18 cellular contexts compared by ENCODE assay signal in genomic region chr9:98399950-98400683, GRCh38.
DNase-seq lines count a peak whose midpoint lies in the region; ATAC-seq, FAIRE-seq and TF ChIP-seq lines count a peak whose summit lies in the region.
"Had no signal": no experiment of that assay in that cellular context is flagged by ENCODE, and none has a peak within 500 bp of the region (broad histone marks: within the 10 kb centered on the region; RNA-seq: fewer than 3 reads in every experiment).

No MANE protein-coding gene starts in this region.

- H3K4me3 ChIP-seq in mammary epithelial cell (replicated peaks in 1 of 3; ENCODE audit: insufficient read depth in 1 of 3, low read depth in 2 of 3, low read length in 3 of 3) (no peak overlapping the region), breast epithelium (no peak overlapping the region), bronchial epithelial cell (ENCODE audit: low read depth, low read length) (no peak overlapping the region), fibroblast of the aortic adventitia (ENCODE audit: low read depth, low read length) (no peak overlapping the region), thyroid gland (replicated peaks in 1 of 3) (no peak overlapping the region)
- H3K4me3 ChIP-seq: BLaER1, GM23248, PC-9, SJSA1 had no signal

- H3K27ac ChIP-seq in mammary epithelial cell (ENCODE audit: insufficient read depth, low read depth, low read length), result no peak overlapping the region
- no peak overlapping the region for H3K27ac ChIP-seq in breast epithelium
- H3K27ac ChIP-seq in thyroid gland, result no peak overlapping the region
- H3K27ac ChIP-seq: 22Rv1, BLaER1, GM23248, PC-9, SJSA1 had no signal

- 77% methylated on average over 7 of the region's 8 CpGs for WGBS in mammary epithelial cell (ENCODE audit: low coverage, missing lambda C conversion rate)
- 91 to 95% methylated on average over 8 of the region's 8 CpGs for WGBS in thyroid gland, 2 donors

- H3K36me3 ChIP-seq in mammary epithelial cell (ENCODE audit: insufficient read depth, low read length) (no peaks in the 10 kb centered on the region), breast epithelium (no peaks in the 10 kb centered on the region), bronchial epithelial cell (ENCODE audit: control insufficient read depth, insufficient read depth, low read length) (no peaks in the 10 kb centered on the region), thyroid gland (no peaks in the 10 kb centered on the region)
- H3K36me3 ChIP-seq: BLaER1, SJSA1 had no signal

- H3K79me2 ChIP-seq in mammary epithelial cell (ENCODE audit: insufficient read depth, low read length), result no peaks in the 10 kb centered on the region

- dilution Hi-C loops in mammary epithelial cell (cut with HindIII; ENCODE audit: low sequenced_read_pairs), result no loop called here

- CTCF ChIA-PET in mammary epithelial cell (lab: Charles Lee; ENCODE audit: low non-redundant PET), result no interaction called here

- peak; percentile 17 for DNase-seq in mammary epithelial cell
- DNase-seq in breast epithelium (ENCODE audit: low spot score in 2 of 2), result no peak
- peak; percentile 53 for DNase-seq in bronchial epithelial cell (ENCODE audit: low read depth)
- DNase-seq in fibroblast of the aortic adventitia (ENCODE audit: low read depth), result no peak
- no peak for DNase-seq in activated gamma-delta T cell (lab: John Stamatoyannopoulos, UW)
- no peak for DNase-seq in thyroid gland
- DNase-seq: CD8-positive, alpha-beta T cell; DMS79 treated with DMSO at 0.1 percent for 48 hours; GM23248; NCI-H1436; NCI-H2029 treated with DMSO at 0.1 percent for 48 hours; NCI-H774; PC-9 had no signal

- in situ Hi-C loops in mammary epithelial cell (cut with MboI; ENCODE audit: low sequenced_read_pairs in 2 of 2), result no loop called here

- TF ChIP-seq CTCF in mammary epithelial cell (conservative IDR thresholded peaks at IDR 0.05 in 1 of 2, IDR thresholded peaks at IDR 0.05 in 1 of 2; ENCODE audit: extremely low read depth in 1 of 2, insufficient read depth in 1 of 2, low read depth in 1 of 2, low read length in 2 of 2) (no peak), breast epithelium (IDR thresholded peaks at IDR 0.05) (no peak), bronchial epithelial cell (IDR thresholded peaks at IDR 0.05; ENCODE audit: insufficient read depth, low read length, severe bottlenecking) (no peak), fibroblast of the aortic adventitia (IDR thresholded peaks at IDR 0.05; ENCODE audit: insufficient read depth, low read length) (peak; percentile 17), thyroid gland (IDR thresholded peaks at IDR 0.05) (no peak)

- H3K27me3 ChIP-seq in mammary epithelial cell (ENCODE audit: insufficient read depth, low read length), result no peaks in the 10 kb centered on the region
- H3K27me3 ChIP-seq in breast epithelium, result peaks cover 0 to 20% of the 10 kb centered on the region in 2 donors
- H3K27me3 ChIP-seq in bronchial epithelial cell (ENCODE audit: control insufficient read depth, insufficient read depth, low read length), result no peaks in the 10 kb centered on the region
- H3K27me3 ChIP-seq in thyroid gland, result no peaks in the 10 kb centered on the region
- H3K27me3 ChIP-seq: SJSA1 had no signal

- H3K4me1 ChIP-seq in mammary epithelial cell (ENCODE audit: insufficient read depth, low read length) (no peaks in the 10 kb centered on the region), breast epithelium (no peaks in the 10 kb centered on the region), thyroid gland (no peaks in the 10 kb centered on the region)
- H3K4me1 ChIP-seq: SJSA1 had no signal

- BruUV-seq in mammary epithelial cell (replicated peaks; lab: Mats Ljungman, UMichigan), result no TSS peak

- no peak overlapping the region for H3K9ac ChIP-seq in mammary epithelial cell (ENCODE audit: insufficient read depth, low read length)
- H3K9ac ChIP-seq: BLaER1, GM23248 had no signal

- no peak for FAIRE-seq in bronchial epithelial cell (lab: Jason Lieb, UNC)

- H2AFZ ChIP-seq in mammary epithelial cell (ENCODE audit: low read depth, low read length), result no peak overlapping the region
- H2AFZ ChIP-seq: GM23248, PC-9 had no signal

- no peaks in the 10 kb centered on the region for H4K20me1 ChIP-seq in mammary epithelial cell (ENCODE audit: insufficient read depth, low read length)
- H4K20me1 ChIP-seq: BLaER1 had no signal

- H3K4me2 ChIP-seq in mammary epithelial cell (ENCODE audit: insufficient read depth, low read depth, low read length), result no peak overlapping the region
- H3K4me2 ChIP-seq: BLaER1, PC-9 had no signal

- no peak for ATAC-seq in HG03460 (IDR thresholded peaks at IDR 0.05; ENCODE audit: unreplicated experiment)
- no peak for ATAC-seq in HG02571 (IDR thresholded peaks at IDR 0.05; ENCODE audit: unreplicated experiment)
- ATAC-seq: CD8-positive, alpha-beta T cell had no signal

- H3K9me3 ChIP-seq in mammary epithelial cell (replicated peaks; ENCODE audit: insufficient read depth, low read length), result no peaks in the 10 kb centered on the region
- no peaks in the 10 kb centered on the region for H3K9me3 ChIP-seq in breast epithelium
- no peaks in the 10 kb centered on the region for H3K9me3 ChIP-seq in thyroid gland
- H3K9me3 ChIP-seq: BLaER1, SJSA1 had no signal

- no peak for TF ChIP-seq POLR2A in breast epithelium (IDR thresholded peaks at IDR 0.05)
- no peak for TF ChIP-seq POLR2A in thyroid gland (IDR thresholded peaks at IDR 0.05)

- intact Hi-C loops in mammary epithelial cell (cut with micrococcal nuclease), result no loop called here
- intact Hi-C loops in breast epithelium (cut with DNase I; ENCODE audit: low total_unique reads), result no loop called here
- intact Hi-C loops in thyroid gland (cut with DNase I), result no loop called here

Comparison
In these comparisons a context has a peak if more than half of its experiments do, and no peak if none do; other contexts are left out.
1. DNase-seq: peak in mammary epithelial cell (single experiment) and bronchial epithelial cell (single experiment); none in breast epithelium (0 of 2), fibroblast of the aortic adventitia (single experiment), activated gamma-delta T cell (single experiment) and thyroid gland (0 of 2).